1 cellular context compared by ENCODE assay signal in genomic region chr14:54650331-54651017, GRCh38.
TF ChIP-seq lines count a peak whose summit lies in the region.

No MANE protein-coding gene starts in this region.

TF ChIP-seq in WTC11, 78 proteins besides CTCF, POLR2A, EP300 and RAD21 (continued from another document):
- no peak for TF ChIP-seq ZNF532 (CRISPR knock-in tag; IDR thresholded peaks at IDR 0.05; ENCODE audit: borderline replicate concordance)
- TF ChIP-seq SP1 (CRISPR knock-in tag; conservative IDR thresholded peaks at IDR 0.05): no peak
- no peak for TF ChIP-seq FOXK1 (CRISPR knock-in tag; IDR thresholded peaks at IDR 0.05)
- no peak for TF ChIP-seq NR1H2 (CRISPR knock-in tag; IDR thresholded peaks at IDR 0.05)
- no peak for TF ChIP-seq ESRRA (CRISPR knock-in tag; IDR thresholded peaks at IDR 0.05; ENCODE audit: borderline replicate concordance)
- TF ChIP-seq ZBTB43 (CRISPR knock-in tag; IDR thresholded peaks at IDR 0.05): no peak
- no peak for TF ChIP-seq ZNF138 (CRISPR knock-in tag; conservative IDR thresholded peaks at IDR 0.05)
